Comparison of ENCODE assay signal across 21 cellular contexts in genomic region chr6:1736346-1737105, GRCh38.
"Had no signal": no experiment of that assay in that cellular context is flagged by ENCODE, and none has a peak within 500 bp of the region (broad histone marks: within the 10 kb centered on the region; RNA-seq: fewer than 3 reads in every experiment).

No MANE protein-coding gene starts in this region.

- DNase-seq: activated CD4-positive, alpha-beta T cell treated with anti-CD3 and anti-CD28 coated beads, Interleukin-2, amount 10 ng/mL, durations not matched to agents 24 days and 14 days; activated CD8-positive, alpha-beta T cell treated with anti-CD3 and anti-CD28 coated beads, Interleukin-2, amount 10 ng/mL, durations not matched to agents 7 days and 5 days; activated effector memory CD4-positive, alpha-beta T cell treated with Interleukin-2 at 50 U/mL for 16 hours; activated naive CD4-positive, alpha-beta T cell treated with anti-CD3 and anti-CD28 coated beads, Interleukin-2, amount 10 ng/mL, durations not matched to agents 7 days and 5 days; activated naive CD8-positive, alpha-beta T cell treated with anti-CD3 and anti-CD28 coated beads, Interleukin-2, amount 50 U/mL, for 24 hours; activated T-cell treated with anti-CD3 and anti-CD28 coated beads, Interleukin-2, amount 50 U/mL, for 24 hours; anterior cingulate cortex; central memory CD4-positive, alpha-beta T cell; colonic mucosa; endodermal cell; foreskin fibroblast; glutamatergic neuron; hypothalamus; islet precursor cell; occipital lobe; retina; stimulated activated naive B cell treated with anti-CD40 and anti-IgM and Interleukin-4, amounts not matched to agents 10 μg/mL and 1 μg/mL and 100 μg/mL, for 72 hours; upper lobe of left lung had no signal

- H3K4me1 ChIP-seq: colonic mucosa, upper lobe of left lung had no signal

- H3K27me3 ChIP-seq: colonic mucosa, upper lobe of left lung had no signal

- H3K4me3 ChIP-seq: colonic mucosa, lung, thoracic aorta, upper lobe of left lung had no signal

- H3K36me3 ChIP-seq: colonic mucosa, thoracic aorta, upper lobe of left lung had no signal

- H3K27ac ChIP-seq: colonic mucosa, epithelial cell of prostate, thoracic aorta, upper lobe of left lung had no signal

- H3K9me3 ChIP-seq: colonic mucosa, thoracic aorta, upper lobe of left lung had no signal
